Comparison of ENCODE assay signal across 17 cellular contexts in genomic region chr1:38235705-38236104, GRCh38.
DNase-seq lines count a peak whose midpoint lies in the region; ATAC-seq, FAIRE-seq and TF ChIP-seq lines count a peak whose summit lies in the region.
"Had no signal": no experiment of that assay in that cellular context is flagged by ENCODE, and none has a peak within 500 bp of the region (broad histone marks: within the 10 kb centered on the region; RNA-seq: fewer than 3 reads in every experiment).

No MANE protein-coding gene starts in this region.

- H4K91ac ChIP-seq in H1 (replicated peaks; ENCODE audit: insufficient read length, low read length) (no peak overlapping the region), trophoblast cell (ENCODE audit: low read depth, low read length) (no peak overlapping the region)

- TF ChIP-seq EP300 in H1 (IDR thresholded peaks at IDR 0.05; ENCODE audit: borderline replicate concordance in 1 of 2, low read depth in 2 of 2, low read length in 2 of 2) = no peak

- TF ChIP-seq POLR2A in H1 (IDR thresholded peaks at IDR 0.05; ENCODE audit: control extremely low read depth in 1 of 2, low read depth in 2 of 2, low read length in 2 of 2) = no peak

- H3K4ac ChIP-seq in H1 (replicated peaks; ENCODE audit: insufficient read length, low read depth, low read length) (no peak overlapping the region), trophoblast cell (ENCODE audit: low read depth, low read length) (no peak overlapping the region)

- no peak overlapping the region for H3K27ac ChIP-seq in H1 (ENCODE audit: low read depth, low read length)
- no peak overlapping the region for H3K27ac ChIP-seq in osteoblast (ENCODE audit: low read depth, low read length)
- H3K27ac ChIP-seq in PC-3 (ENCODE audit: low read length) = no peak overlapping the region
- no peak overlapping the region for H3K27ac ChIP-seq in trophoblast cell (ENCODE audit: low read depth, low read length)
- H3K27ac ChIP-seq: left ventricle myocardium inferior, right atrium auricular region had no signal

- no peak overlapping the region for H3K14ac ChIP-seq in H1 (ENCODE audit: insufficient read length)
- H3K14ac ChIP-seq in trophoblast cell (ENCODE audit: low read length) = no peak overlapping the region

- H3K4me3 ChIP-seq in MG63 (no peak overlapping the region), H1 (ENCODE audit: extremely low read depth in 1 of 4, insufficient read depth in 2 of 4, low read depth in 3 of 4, low read length in 4 of 4) (no peak overlapping the region), osteoblast (ENCODE audit: insufficient read depth, low read length) (no peak overlapping the region), PC-3 (ENCODE audit: low read length) (no peak overlapping the region), trophoblast cell (ENCODE audit: low read depth, low read length) (no peak overlapping the region)
- H3K4me3 ChIP-seq: left ventricle myocardium inferior, right atrium auricular region had no signal

- no peak overlapping the region for H4K12ac ChIP-seq in trophoblast cell (ENCODE audit: low read depth, low read length)

- 94% methylated on average over 3 of the region's 3 CpGs; no CpG with 5 or more reads in 1 of the 2 experiments for WGBS in H1 (ENCODE audit: extremely low coverage in 1 of 2, insufficient coverage in 1 of 2, insufficient read length in 1 of 2, insufficient replicate concordance in 2 of 2, low coverage in 1 of 2, low lambda C conversion rate in 2 of 2, missing lambda C conversion rate in 1 of 2), 2 experiments
- no CpG with 5 or more reads among the region's 3 CpGs for WGBS in trophoblast cell (ENCODE audit: extremely low coverage, insufficient coverage, insufficient read length)

- H3K36me3 Mint-ChIP-seq in T-cell = no peaks in the 10 kb centered on the region
- H3K36me3 Mint-ChIP-seq in type B pancreatic cell = no peaks in the 10 kb centered on the region
- H3K36me3 Mint-ChIP-seq: CD4-positive, CD25-positive, alpha-beta regulatory T cell; natural killer cell; stimulated activated effector memory CD8-positive, alpha-beta T cell treated with anti-CD3 and anti-CD28 coated beads, Interleukin-12 subunit alpha, Interleukin-12 subunit beta, amount 100 ng/mL, for 72 hours had no signal

- H3K27ac Mint-ChIP-seq in T-cell (no peak overlapping the region), type B pancreatic cell (no peak overlapping the region)
- H3K27ac Mint-ChIP-seq: activated CD8-positive, alpha-beta T cell treated with anti-CD3 and anti-CD28 coated beads, Interleukin-2, amount 10 ng/mL, durations not matched to agents 7 days and 5 days; activated T-helper 2 cell treated with anti-CD3 and anti-CD28 coated beads, Interferon-gamma antibody, Interleukin-2, Interleukin-4, amounts not matched to agents 10 μg/mL and 5 μg/mL and 100 μg/mL, durations not matched to agents 14 hours and 24 hours and 36 hours; CD4-positive, CD25-positive, alpha-beta regulatory T cell; H9; natural killer cell; stimulated activated effector memory CD8-positive, alpha-beta T cell treated with anti-CD3 and anti-CD28 coated beads, Interleukin-12 subunit alpha, Interleukin-12 subunit beta, amount 100 ng/mL, for 72 hours had no signal

- H3K9me3 ChIP-seq in MG63 = no peaks in the 10 kb centered on the region
- peaks cover 0 to 6% of the 10 kb centered on the region in 2 experiments; a peak in 1 of 4 replicates for H3K9me3 ChIP-seq in H1 (ENCODE audit: insufficient read depth in 2 of 2, low read depth in 1 of 2, low read length in 1 of 2)
- no peaks in the 10 kb centered on the region for H3K9me3 ChIP-seq in osteoblast (ENCODE audit: low read depth, low read length)
- no peaks in the 10 kb centered on the region for H3K9me3 ChIP-seq in PC-3 (ENCODE audit: low read length)
- peaks cover 4% of the 10 kb centered on the region for H3K9me3 ChIP-seq in trophoblast cell (ENCODE audit: insufficient read depth, low read depth, low read length)
- H3K9me3 ChIP-seq: right atrium auricular region had no signal

- H3K79me2 ChIP-seq in H1 (ENCODE audit: control insufficient read depth in 1 of 2, insufficient read depth in 2 of 2, low read length in 2 of 2) (no peaks in the 10 kb centered on the region), osteoblast (ENCODE audit: insufficient read depth, low read length) (no peaks in the 10 kb centered on the region), PC-3 (ENCODE audit: low read length) (no peaks in the 10 kb centered on the region), trophoblast cell (ENCODE audit: control insufficient read depth, insufficient read depth, low read length, poor library complexity) (no peaks in the 10 kb centered on the region)

- no peaks in the 10 kb centered on the region for H3K36me3 ChIP-seq in MG63
- no peaks in the 10 kb centered on the region for H3K36me3 ChIP-seq in H1 (ENCODE audit: control insufficient read depth in 2 of 4, insufficient read depth in 4 of 4, low read length in 3 of 4)
- no peaks in the 10 kb centered on the region for H3K36me3 ChIP-seq in osteoblast (ENCODE audit: insufficient read depth, low read length)
- H3K36me3 ChIP-seq in PC-3 (ENCODE audit: low read depth, low read length) = no peaks in the 10 kb centered on the region
- H3K36me3 ChIP-seq in trophoblast cell (ENCODE audit: control insufficient read depth in 1 of 2, insufficient read depth in 2 of 2, low read length in 2 of 2) = no peaks in the 10 kb centered on the region
- H3K36me3 ChIP-seq: left ventricle myocardium inferior, right atrium auricular region had no signal

- no peaks in the 10 kb centered on the region for H3K9me2 ChIP-seq in PC-3 (replicated peaks; ENCODE audit: low read length)

- no peak overlapping the region for H2BK15ac ChIP-seq in H1 (ENCODE audit: low read length)

- no peak overlapping the region for H4K5ac ChIP-seq in H1 (ENCODE audit: insufficient read length, low read depth, low read length)

- H3K27me3 ChIP-seq in MG63 = no peaks in the 10 kb centered on the region
- H3K27me3 ChIP-seq in H1 (replicated peaks in 1 of 4; ENCODE audit: control insufficient read depth in 3 of 4, extremely low read depth in 1 of 4, insufficient read depth in 3 of 4, low read length in 3 of 4) = no peaks in the 10 kb centered on the region; a peak in 2 of 7 replicates
- no peaks in the 10 kb centered on the region for H3K27me3 ChIP-seq in osteoblast (ENCODE audit: insufficient read depth, low read length)
- peaks cover 71% of the 10 kb centered on the region for H3K27me3 ChIP-seq in PC-3 (ENCODE audit: low read length)
- H3K27me3 ChIP-seq in trophoblast cell (ENCODE audit: insufficient read depth, low read length) = no peaks in the 10 kb centered on the region
- H3K27me3 ChIP-seq: right atrium auricular region had no signal

- H2BK120ac ChIP-seq in H1 (replicated peaks; ENCODE audit: low read depth, low read length) (no peak overlapping the region), trophoblast cell (ENCODE audit: insufficient read depth, low read length, poor library complexity) (no peak overlapping the region)

- H2BK20ac ChIP-seq in H1 (ENCODE audit: low read length) = no peak overlapping the region

- peaks cover 9 to 10% of the 10 kb centered on the region in 2 donors for H3K27me3 Mint-ChIP-seq in T-cell
- H3K27me3 Mint-ChIP-seq in type B pancreatic cell = peaks cover 46% of the 10 kb centered on the region

- H3K79me1 ChIP-seq in H1 (ENCODE audit: low read depth, low read length) (no peaks in the 10 kb centered on the region), trophoblast cell (ENCODE audit: low read length) (no peaks in the 10 kb centered on the region)

- H4K20me1 ChIP-seq in H1 (replicated peaks in 1 of 2; ENCODE audit: control insufficient read depth in 1 of 2, insufficient read depth in 2 of 2, low read length in 2 of 2) (no peaks in the 10 kb centered on the region), osteoblast (ENCODE audit: insufficient read depth, low read length) (no peaks in the 10 kb centered on the region), PC-3 (ENCODE audit: low read length) (no peaks in the 10 kb centered on the region)

- H4K8ac ChIP-seq in H1 (ENCODE audit: extremely low read depth, insufficient read depth, low read length) = no peak overlapping the region
- H4K8ac ChIP-seq in trophoblast cell (ENCODE audit: low read depth, low read length) = no peak overlapping the region

- H2BK12ac ChIP-seq in H1 (ENCODE audit: low read depth, low read length) (no peak overlapping the region), trophoblast cell (ENCODE audit: low read length) (no peak overlapping the region)

- ATAC-seq in T-cell (replicated peaks in 1 of 4) (no peak), PC-3 (no peak)
- ATAC-seq: activated CD8-positive, alpha-beta T cell treated with anti-CD3 and anti-CD28 coated beads, Interleukin-2, amount 10 ng/mL, durations not matched to agents 7 days and 5 days; natural killer cell; stimulated activated effector memory CD8-positive, alpha-beta T cell treated with anti-CD3 and anti-CD28 coated beads, Interleukin-12 subunit alpha, Interleukin-12 subunit beta, amount 100 ng/mL, for 72 hours had no signal

- H3K9me3 Mint-ChIP-seq in T-cell (no peaks in the 10 kb centered on the region), type B pancreatic cell (peaks cover 3% of the 10 kb centered on the region)
- H3K9me3 Mint-ChIP-seq: activated T-helper 2 cell treated with anti-CD3 and anti-CD28 coated beads, Interferon-gamma antibody, Interleukin-2, Interleukin-4, amounts not matched to agents 10 μg/mL and 5 μg/mL and 100 μg/mL, durations not matched to agents 14 hours and 24 hours and 36 hours; CD4-positive, CD25-positive, alpha-beta regulatory T cell; natural killer cell; stimulated activated effector memory CD8-positive, alpha-beta T cell treated with anti-CD3 and anti-CD28 coated beads, Interleukin-12 subunit alpha, Interleukin-12 subunit beta, amount 100 ng/mL, for 72 hours had no signal

- H3K4me1 ChIP-seq in H1 (replicated peaks in 1 of 4; ENCODE audit: control insufficient read depth in 3 of 4, insufficient read depth in 4 of 4, low read length in 3 of 4) (no peaks in the 10 kb centered on the region), osteoblast (ENCODE audit: insufficient read depth, low read length) (peaks cover 9% of the 10 kb centered on the region), PC-3 (ENCODE audit: insufficient read depth, low read length) (no peaks in the 10 kb centered on the region), trophoblast cell (ENCODE audit: control insufficient read depth in 1 of 2, insufficient read depth in 2 of 2, low read length in 2 of 2) (no peaks in the 10 kb centered on the region)
- H3K4me1 ChIP-seq: left ventricle myocardium inferior, right atrium auricular region had no signal

- TF ChIP-seq RAD21 in H1 (IDR thresholded peaks at IDR 0.05 in 1 of 2, conservative IDR thresholded peaks at IDR 0.05 in 1 of 2; ENCODE audit: low read depth in 2 of 2, low read length in 2 of 2) = no peak

- H3K4me2 ChIP-seq in H1 (ENCODE audit: insufficient read depth in 1 of 2, low read depth in 2 of 2, low read length in 2 of 2) = no peak overlapping the region
- peak overlapping the region; percentile 16 for H3K4me2 ChIP-seq in osteoblast (ENCODE audit: insufficient read depth, low read length)
- H3K4me2 ChIP-seq in PC-3 (ENCODE audit: low read length) = no peak overlapping the region
- H3K4me2 ChIP-seq in trophoblast cell (ENCODE audit: low read length) = no peak overlapping the region

- H3K56ac ChIP-seq in H1 (replicated peaks; ENCODE audit: insufficient read length, low read depth, low read length) = no peak overlapping the region

- no peak overlapping the region for H2BK5ac ChIP-seq in H1 (ENCODE audit: low read depth, low read length)
- H2BK5ac ChIP-seq in trophoblast cell (ENCODE audit: low read depth, low read length, poor library complexity) = no peak overlapping the region

- TF ChIP-seq CTCF in H1 (IDR thresholded peaks at IDR 0.05; ENCODE audit: control extremely low read depth in 1 of 3, insufficient read depth in 1 of 3, low read depth in 1 of 3, low read length in 3 of 3) (no peak), osteoblast (IDR thresholded peaks at IDR 0.05; ENCODE audit: extremely low read depth, low read depth, low read length) (no peak), type B pancreatic cell (conservative IDR thresholded peaks at IDR 0.05) (no peak), PC-3 (conservative IDR thresholded peaks at IDR 0.05; ENCODE audit: low read depth, low read length) (no peak)

- H3K9ac ChIP-seq in H1 (replicated peaks in 1 of 4; ENCODE audit: extremely low read depth in 1 of 4, low read depth in 3 of 4, low read length in 3 of 4) = no peak overlapping the region
- H3K9ac ChIP-seq in PC-3 (ENCODE audit: low read length) = no peak overlapping the region
- no peak overlapping the region for H3K9ac ChIP-seq in trophoblast cell (ENCODE audit: low read length)

- no peaks in the 10 kb centered on the region for H3F3A ChIP-seq in PC-3 (ENCODE audit: low read length, unreplicated experiment)

- BruUV-seq in PC-3 (replicated peaks; lab: Mats Ljungman, UMichigan) = no TSS peak

- H3K4me3 Mint-ChIP-seq in T-cell = no peak overlapping the region
- H3K4me3 Mint-ChIP-seq in type B pancreatic cell = no peak overlapping the region
- H3K4me3 Mint-ChIP-seq: activated CD8-positive, alpha-beta T cell treated with anti-CD3 and anti-CD28 coated beads, Interleukin-2, amount 10 ng/mL, durations not matched to agents 7 days and 5 days; CD4-positive, CD25-positive, alpha-beta regulatory T cell; H9; natural killer cell; stimulated activated effector memory CD8-positive, alpha-beta T cell treated with anti-CD3 and anti-CD28 coated beads, Interleukin-12 subunit alpha, Interleukin-12 subunit beta, amount 100 ng/mL, for 72 hours had no signal

- no peak overlapping the region for H3K23ac ChIP-seq in H1 (ENCODE audit: insufficient read length)
- H3K23ac ChIP-seq in trophoblast cell (ENCODE audit: low read length) = no peak overlapping the region

- peaks cover 2% of the 10 kb centered on the region; the same call in 1 of the 2 replicates for H3K23me2 ChIP-seq in H1 (ENCODE audit: low read depth, low read length)

- no peak overlapping the region for H2AFZ ChIP-seq in H1 (ENCODE audit: low read length)
- no peak overlapping the region for H2AFZ ChIP-seq in osteoblast (ENCODE audit: low read length)
- H2AFZ ChIP-seq in PC-3 (ENCODE audit: low read length) = no peak overlapping the region
- no peak overlapping the region for H2AFZ ChIP-seq in trophoblast cell (ENCODE audit: insufficient read depth, low read length, poor library complexity)

- intact Hi-C loops in PC-3 (cut with micrococcal nuclease) = no loop called here

- CTCF ChIA-PET in H1 (lab: Charles Lee; ENCODE audit: partially characterized antibody) = interaction anchor here (1.2 to 1.7 kb wide), 5 partner anchors 11 to 97 kb away, joined by 3 to 6 read pairs (median 4); no protein-coding TSS in a partner anchor
- CTCF ChIA-PET in T-cell (lab: Charles Lee) = interaction anchor here in 1 of 2 donors (0.6 kb wide), 1 partner anchor 262 kb away, joined by 4 read pairs; no protein-coding TSS in a partner anchor
- CTCF ChIA-PET in PC-3 (lab: Charles Lee) = no interaction called here

- H3K4me1 Mint-ChIP-seq in T-cell (no peaks in the 10 kb centered on the region), type B pancreatic cell (ENCODE audit: unreplicated experiment) (no peaks in the 10 kb centered on the region)
- H3K4me1 Mint-ChIP-seq: CD4-positive, CD25-positive, alpha-beta regulatory T cell; natural killer cell; stimulated activated effector memory CD8-positive, alpha-beta T cell treated with anti-CD3 and anti-CD28 coated beads, Interleukin-12 subunit alpha, Interleukin-12 subunit beta, amount 100 ng/mL, for 72 hours had no signal

- DNase-seq in EL (peak; percentile 79), MG63 (peak; percentile 37), H1 (ENCODE audit: low read depth in 1 of 2, low spot score in 2 of 2) (no peak), osteoblast (ENCODE audit: insufficient read length, low spot score, missing footprints) (peak; percentile 86), T-cell (no peak), type B pancreatic cell (ENCODE audit: extremely low spot score, unreplicated experiment) (no peak), PC-3 (no peak), trophoblast cell (no peak)
- DNase-seq: activated CD8-positive, alpha-beta T cell treated with anti-CD3 and anti-CD28 coated beads, Interleukin-2, amount 10 ng/mL, durations not matched to agents 7 days and 5 days; CD4-positive, CD25-positive, alpha-beta regulatory T cell; H9; left ventricle myocardium inferior; natural killer cell; stimulated activated CD4-positive, alpha-beta T cell treated with anti-CD3 and anti-CD28 coated beads, Interleukin-4, amount 100 ng/mL, for 4 hours had no signal

- H2AK5ac ChIP-seq in H1 (ENCODE audit: low read depth, low read length) = no peak overlapping the region
- H2AK5ac ChIP-seq in trophoblast cell (ENCODE audit: low read length) = no peak overlapping the region

- no peak for FAIRE-seq in H1 (lab: Jason Lieb, UNC)

- H3K18ac ChIP-seq in H1 (ENCODE audit: extremely low read depth, low read length) (no peak overlapping the region; the same call in 1 of the 2 replicates), trophoblast cell (ENCODE audit: low read length) (no peak overlapping the region)

- POLR2A ChIA-PET in H1 (lab: Charles Lee; ENCODE audit: partially characterized antibody) (interaction anchor here (1.3 kb wide), 1 partner anchor 12 kb away, joined by 3 read pairs; no protein-coding TSS in a partner anchor), T-cell (lab: Charles Lee) (no interaction called here), PC-3 (lab: Charles Lee; ENCODE audit: unreplicated experiment) (no interaction called here)

Comparison
In these comparisons a context has a peak if more than half of its experiments do, and no peak if none do; other contexts are left out.
1. DNase-seq: peak in EL (single experiment), MG63 (single experiment) and osteoblast (single experiment); none in H1 (0 of 2), T-cell (0 of 34), type B pancreatic cell (single experiment), PC-3 (single experiment) and trophoblast cell (0 of 2).